8 cellular contexts compared by ENCODE assay signal in the genomic region with DNA sequence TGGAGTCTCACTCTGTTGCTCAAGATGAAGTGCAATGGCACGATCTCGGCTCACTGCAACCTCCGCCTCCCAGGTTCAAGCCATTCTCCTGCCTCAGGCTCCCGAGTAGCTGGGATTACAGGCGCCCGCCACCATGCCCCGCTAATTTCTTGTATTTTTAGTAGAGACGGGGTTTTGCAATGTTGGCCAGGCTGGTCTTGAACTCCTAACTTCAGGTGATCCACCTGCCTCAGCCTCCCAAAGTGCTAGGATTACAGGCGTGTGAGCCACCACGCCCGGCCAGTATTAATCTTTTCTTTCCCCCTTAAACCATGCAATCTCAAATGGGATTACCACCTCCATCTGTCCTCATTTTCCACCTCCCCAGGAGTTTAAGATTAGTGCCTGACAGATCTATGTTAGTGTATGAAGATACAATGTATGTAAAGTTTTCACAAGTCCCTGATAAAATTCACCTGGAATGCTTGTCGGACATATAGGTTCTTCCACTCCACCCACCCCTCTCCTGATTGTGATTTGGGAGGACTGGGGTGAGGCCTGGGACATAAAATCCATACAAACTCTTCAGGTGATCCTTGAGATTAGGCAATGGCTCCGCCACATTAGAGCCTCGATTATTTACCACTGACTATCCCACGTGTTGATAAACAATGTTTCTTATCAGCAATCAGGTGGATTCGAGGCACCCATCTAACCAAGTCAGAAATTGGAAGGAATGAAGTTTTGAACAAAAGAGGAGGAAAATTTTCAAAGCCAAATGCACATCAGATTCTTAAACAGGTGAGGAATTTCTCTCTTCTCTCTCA. TPM values are rescaled to one million over a fixed set of nuclear protein-coding genes. Genes with fewer than 3 reads are reported as not detected.
A peak's percentile ranks its signal among the peaks of the same experiment; 100 is the strongest.
DNase-seq lines count a peak whose midpoint lies in the region; TF ChIP-seq lines count a peak whose summit lies in the region.

No MANE protein-coding gene starts in this region.

- H3K27ac ChIP-seq in Peyer's patch, result peak overlapping the region in 1 of 4 donors; percentile 71
- H3K27ac ChIP-seq in esophagus squamous epithelium, result peak overlapping the region; percentile 10 to 90 (median 82)
- H3K27ac ChIP-seq in prostate gland, result peak overlapping the region; percentile 73 to 74

- H3K4me3 ChIP-seq in GM06990 (replicated peaks; ENCODE audit: low read depth, low read length) (peak overlapping the region; percentile 95), Peyer's patch (peak overlapping the region; percentile 81 to 97 (median 88)), esophagus squamous epithelium (peak overlapping the region; percentile 61 to 98 (median 90)), prostate gland (peak overlapping the region; percentile 81 to 84)

- H3K9me3 ChIP-seq in Peyer's patch (no peaks in the 10 kb centered on the region), esophagus squamous epithelium (no peaks in the 10 kb centered on the region), prostate gland (no peaks in the 10 kb centered on the region)

- H3K4me1 ChIP-seq in Peyer's patch (peaks cover 0 to 21% (median 9%) of the 10 kb centered on the region in 4 donors), esophagus squamous epithelium (peaks cover 9 to 40% (median 22%) of the 10 kb centered on the region in 3 donors), prostate gland (replicated peaks) (no peaks in the 10 kb centered on the region)

- H3K27me3 ChIP-seq in GM06990 (replicated peaks; ENCODE audit: control insufficient read depth, insufficient read depth, low read length) (no peaks in the 10 kb centered on the region), Peyer's patch (no peaks in the 10 kb centered on the region), esophagus squamous epithelium (no peaks in the 10 kb centered on the region), prostate gland (replicated peaks; ENCODE audit: insufficient read depth) (no peaks in the 10 kb centered on the region)

- intact Hi-C loops in esophagus squamous epithelium (cut with DNase I) (no loop called here), prostate gland (cut with DNase I) (no loop called here)

- H3K36me3 ChIP-seq in GM06990 (ENCODE audit: control insufficient read depth, insufficient read depth, low read length) (no peaks in the 10 kb centered on the region), Peyer's patch (no peaks in the 10 kb centered on the region), esophagus squamous epithelium (peaks cover 0 to 4% (median 0%) of the 10 kb centered on the region in 3 donors), prostate gland (no peaks in the 10 kb centered on the region)

- TF ChIP-seq CTCF in GM06990 (IDR thresholded peaks at IDR 0.05; ENCODE audit: insufficient read depth, low read length, poor library complexity, severe bottlenecking) (no peak), Peyer's patch (IDR thresholded peaks at IDR 0.05) (no peak), esophagus squamous epithelium (IDR thresholded peaks at IDR 0.05) (no peak), prostate gland (IDR thresholded peaks at IDR 0.05) (no peak)

- 37 to 51% methylated on average over 16 of the region's 16 CpGs for WGBS in esophagus squamous epithelium, 2 donors
- WGBS in prostate gland, result 56% methylated on average over 16 of the region's 16 CpGs

- DNase-seq in GM06990 (ENCODE audit: extremely low read depth, insufficient read length), result no peak
- DNase-seq in Peyer's patch, result no peak
- DNase-seq in esophagus squamous epithelium (lab: John Stamatoyannopoulos, UW), result no peak
- no peak for DNase-seq in prostate gland (ENCODE audit: low spot score)
- no peak for DNase-seq in HuH-7 (ENCODE audit: low spot score)
- DNase-seq in NCI-H446 treated with DMSO at 0.1 percent for 48 hours (lab: John Stamatoyannopoulos, UW), result no peak
- DNase-seq in stimulated activated CD4-positive, alpha-beta T cell treated with anti-CD3 and anti-CD28 coated beads, Interleukin-4, amount 100 ng/mL, for 24 hours, result no peak
- DNase-seq in occipital lobe (lab: John Stamatoyannopoulos, UW), result no peak

- TF ChIP-seq POLR2A in Peyer's patch (IDR thresholded peaks at IDR 0.05), result no peak
- TF ChIP-seq POLR2A in esophagus squamous epithelium (IDR thresholded peaks at IDR 0.05), result no peak
- no peak for TF ChIP-seq POLR2A in prostate gland (IDR thresholded peaks at IDR 0.05)

RNA-seq across cellular contexts. Expression of a gene that starts 1.2 kb away (rescaled TPM):
- total RNA-seq in Peyer's patch (10 to 100 TPM; 22.3 to 69.9 (median 43.9) TPM), esophagus squamous epithelium (10 to 100 TPM; 23.3 to 45.0 (median 39.7) TPM), prostate gland (10 to 100 TPM; 31.5 to 44.3 TPM), occipital lobe (26.8 TPM)

RNA-seq across cellular contexts. Expression of a gene that starts 58.1 kb away (rescaled TPM):
- 1 to 10 TPM in 3 of 4 donors, not detected in 1; 1.8 to 9.9 (median 2.0) TPM for total RNA-seq in Peyer's patch
- 1 to 10 TPM in 3 of 4 donors, not detected in 1; 2.0 to 5.1 (median 2.7) TPM for total RNA-seq in esophagus squamous epithelium
- 10 to 100 TPM; 17.3 to 22.3 TPM for total RNA-seq in prostate gland
- 4.5 TPM for total RNA-seq in occipital lobe
